In the genomic region with DNA sequence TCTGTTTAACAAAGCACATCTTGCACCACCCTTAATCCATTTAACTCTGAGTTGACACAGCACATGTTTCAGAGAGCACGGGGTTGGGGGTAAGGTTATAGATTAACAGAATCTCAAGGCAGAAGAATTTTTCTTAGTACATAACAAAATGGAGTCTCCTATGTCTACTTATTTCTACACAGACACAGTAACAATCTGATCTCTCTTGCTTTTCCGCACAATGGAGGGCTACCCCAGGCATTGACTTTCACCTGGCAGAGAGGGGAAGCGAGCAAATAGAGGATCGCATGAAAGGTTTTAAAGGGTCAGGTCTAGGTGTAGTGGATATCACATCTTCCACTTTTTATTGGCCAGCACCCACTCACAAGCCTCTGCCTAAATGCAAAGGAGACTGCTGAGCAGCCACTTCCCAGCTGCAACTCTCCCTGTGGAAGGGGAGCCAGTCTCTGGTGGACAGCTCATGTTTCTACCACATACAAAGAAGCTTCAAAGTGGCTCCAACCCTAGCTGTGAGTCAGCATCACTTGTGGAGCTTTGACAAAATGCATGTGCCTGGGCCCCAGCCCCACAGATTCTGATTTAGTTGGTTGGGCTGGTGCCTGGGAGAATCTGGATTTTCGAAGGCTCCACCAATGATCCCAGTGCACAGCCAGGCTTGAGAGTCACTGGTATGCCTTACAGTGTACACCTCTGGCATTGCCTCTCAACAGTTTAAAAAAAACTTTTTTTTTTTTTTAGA, we compare ENCODE assay signal across 1 cellular context.
TF ChIP-seq lines count a peak whose summit lies in the region.

No MANE protein-coding gene starts in this region.

TF ChIP-seq in SK-N-SH, 30 proteins besides CTCF, POLR2A, EP300 and RAD21 (continued from another document):
- TF ChIP-seq, protein P1, sequence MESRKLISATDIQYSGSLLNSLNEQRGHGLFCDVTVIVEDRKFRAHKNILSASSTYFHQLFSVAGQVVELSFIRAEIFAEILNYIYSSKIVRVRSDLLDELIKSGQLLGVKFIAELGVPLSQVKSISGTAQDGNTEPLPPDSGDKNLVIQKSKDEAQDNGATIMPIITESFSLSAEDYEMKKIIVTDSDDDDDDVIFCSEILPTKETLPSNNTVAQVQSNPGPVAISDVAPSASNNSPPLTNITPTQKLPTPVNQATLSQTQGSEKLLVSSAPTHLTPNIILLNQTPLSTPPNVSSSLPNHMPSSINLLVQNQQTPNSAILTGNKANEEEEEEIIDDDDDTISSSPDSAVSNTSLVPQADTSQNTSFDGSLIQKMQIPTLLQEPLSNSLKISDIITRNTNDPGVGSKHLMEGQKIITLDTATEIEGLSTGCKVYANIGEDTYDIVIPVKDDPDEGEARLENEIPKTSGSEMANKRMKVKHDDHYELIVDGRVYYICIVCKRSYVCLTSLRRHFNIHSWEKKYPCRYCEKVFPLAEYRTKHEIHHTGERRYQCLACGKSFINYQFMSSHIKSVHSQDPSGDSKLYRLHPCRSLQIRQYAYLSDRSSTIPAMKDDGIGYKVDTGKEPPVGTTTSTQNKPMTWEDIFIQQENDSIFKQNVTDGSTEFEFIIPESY (IDR thresholded peaks at IDR 0.05; ENCODE audit: borderline replicate concordance, low read depth) = no peak
- no peak for TF ChIP-seq POLR2AphosphoS5 (IDR thresholded peaks at IDR 0.05; ENCODE audit: low read depth, low read length)
- no peak for TF ChIP-seq RXRA (IDR thresholded peaks at IDR 0.05; ENCODE audit: borderline replicate concordance, low read depth)
- 0 out of 2 replicates have a peak, but pooled peaks have one; percentile 20 for TF ChIP-seq JUND (IDR thresholded peaks at IDR 0.05)
- TF ChIP-seq, protein P2, sequence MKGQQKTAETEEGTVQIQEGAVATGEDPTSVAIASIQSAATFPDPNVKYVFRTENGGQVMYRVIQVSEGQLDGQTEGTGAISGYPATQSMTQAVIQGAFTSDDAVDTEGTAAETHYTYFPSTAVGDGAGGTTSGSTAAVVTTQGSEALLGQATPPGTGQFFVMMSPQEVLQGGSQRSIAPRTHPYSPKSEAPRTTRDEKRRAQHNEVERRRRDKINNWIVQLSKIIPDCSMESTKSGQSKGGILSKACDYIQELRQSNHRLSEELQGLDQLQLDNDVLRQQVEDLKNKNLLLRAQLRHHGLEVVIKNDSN (IDR thresholded peaks at IDR 0.05; ENCODE audit: borderline replicate concordance, low read depth) = no peak
- no peak for TF ChIP-seq RCOR1 (IDR thresholded peaks at IDR 0.05; ENCODE audit: low read length)
- no peak for TF ChIP-seq RFX5 (IDR thresholded peaks at IDR 0.05; ENCODE audit: low read length)
- TF ChIP-seq EZH2phosphoT487 (IDR thresholded peaks at IDR 0.05; ENCODE audit: borderline replicate concordance, low read depth) = no peak
- TF ChIP-seq FOSL2 (IDR thresholded peaks at IDR 0.05; ENCODE audit: borderline replicate concordance, low read depth) = peak; percentile 44; the same call in 1 of the 2 replicates
- no peak for TF ChIP-seq FOXM1 (IDR thresholded peaks at IDR 0.05; ENCODE audit: low read depth)
- no peak for TF ChIP-seq SIN3A (IDR thresholded peaks at IDR 0.05; ENCODE audit: borderline replicate concordance, low read depth, low read length)
- TF ChIP-seq TEAD4 (IDR thresholded peaks at IDR 0.05; ENCODE audit: borderline replicate concordance, insufficient read depth) = no peak
- no peak for TF ChIP-seq SMC3 (IDR thresholded peaks at IDR 0.05; ENCODE audit: low read depth, low read length)
- TF ChIP-seq YY1 (IDR thresholded peaks at IDR 0.05; ENCODE audit: low read depth) = no peak
- TF ChIP-seq, protein P3, sequence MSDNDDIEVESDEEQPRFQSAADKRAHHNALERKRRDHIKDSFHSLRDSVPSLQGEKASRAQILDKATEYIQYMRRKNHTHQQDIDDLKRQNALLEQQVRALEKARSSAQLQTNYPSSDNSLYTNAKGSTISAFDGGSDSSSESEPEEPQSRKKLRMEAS (IDR thresholded peaks at IDR 0.05; ENCODE audit: low read depth) = peak; percentile 53; the same call in 1 of the 2 replicates
- TF ChIP-seq NRF1 (IDR thresholded peaks at IDR 0.05; ENCODE audit: low read depth, low read length) = no peak
- TF ChIP-seq, protein P4, sequence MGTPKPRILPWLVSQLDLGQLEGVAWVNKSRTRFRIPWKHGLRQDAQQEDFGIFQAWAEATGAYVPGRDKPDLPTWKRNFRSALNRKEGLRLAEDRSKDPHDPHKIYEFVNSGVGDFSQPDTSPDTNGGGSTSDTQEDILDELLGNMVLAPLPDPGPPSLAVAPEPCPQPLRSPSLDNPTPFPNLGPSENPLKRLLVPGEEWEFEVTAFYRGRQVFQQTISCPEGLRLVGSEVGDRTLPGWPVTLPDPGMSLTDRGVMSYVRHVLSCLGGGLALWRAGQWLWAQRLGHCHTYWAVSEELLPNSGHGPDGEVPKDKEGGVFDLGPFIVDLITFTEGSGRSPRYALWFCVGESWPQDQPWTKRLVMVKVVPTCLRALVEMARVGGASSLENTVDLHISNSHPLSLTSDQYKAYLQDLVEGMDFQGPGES (IDR thresholded peaks at IDR 0.05; ENCODE audit: low read depth, low read length) = no peak
- no peak for TF ChIP-seq MXI1 (IDR thresholded peaks at IDR 0.05; ENCODE audit: low read depth, low read length)
- no peak for TF ChIP-seq MEF2A (IDR thresholded peaks at IDR 0.05; ENCODE audit: borderline replicate concordance, low read depth)
- no peak for TF ChIP-seq CHD2 (IDR thresholded peaks at IDR 0.05; ENCODE audit: low read length, partially characterized antibody)
- TF ChIP-seq, protein P5, sequence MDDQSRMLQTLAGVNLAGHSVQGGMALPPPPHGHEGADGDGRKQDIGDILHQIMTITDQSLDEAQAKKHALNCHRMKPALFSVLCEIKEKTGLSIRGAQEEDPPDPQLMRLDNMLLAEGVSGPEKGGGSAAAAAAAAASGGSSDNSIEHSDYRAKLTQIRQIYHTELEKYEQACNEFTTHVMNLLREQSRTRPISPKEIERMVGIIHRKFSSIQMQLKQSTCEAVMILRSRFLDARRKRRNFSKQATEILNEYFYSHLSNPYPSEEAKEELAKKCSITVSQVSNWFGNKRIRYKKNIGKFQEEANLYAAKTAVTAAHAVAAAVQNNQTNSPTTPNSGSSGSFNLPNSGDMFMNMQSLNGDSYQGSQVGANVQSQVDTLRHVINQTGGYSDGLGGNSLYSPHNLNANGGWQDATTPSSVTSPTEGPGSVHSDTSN (IDR thresholded peaks at IDR 0.05) = no peak
TF ChIP-seq in SK-N-SH: peak in this region for 3.
